In genomic region chr7:116180302-116180701, GRCh38 we compare ENCODE assay signal across 8 cellular contexts. TPM values are rescaled to one million over a fixed set of nuclear protein-coding genes. Genes with fewer than 3 reads are reported as not detected.
DNase-seq lines count a peak whose midpoint lies in the region; FAIRE-seq and TF ChIP-seq lines count a peak whose summit lies in the region.

No MANE protein-coding gene starts in this region.

- H3K4me3 Mint-ChIP-seq in H9, result no peak overlapping the region

- no peaks in the 10 kb centered on the region for H3K79me2 ChIP-seq in H9 (ENCODE audit: insufficient read depth, low read length)

- H2BK12ac ChIP-seq in H9 (ENCODE audit: insufficient read length, low read depth, low read length), result no peak overlapping the region

- H3K14ac ChIP-seq in H9 (ENCODE audit: insufficient read depth, low read length), result no peak overlapping the region

- no peak for FAIRE-seq in frontal cortex (lab: Jason Lieb, UNC)

- H4K20me1 ChIP-seq in H9 (ENCODE audit: control insufficient read depth, insufficient read depth, insufficient read length), result no peaks in the 10 kb centered on the region

- peaks cover 3% of the 10 kb centered on the region; the same call in 1 of the 2 replicates for H3K4me1 ChIP-seq in H9 (ENCODE audit: insufficient read depth, low read length)

- no peak overlapping the region for H3K4me2 ChIP-seq in H9 (ENCODE audit: insufficient read depth, insufficient read length, low read length)

- H3K27me3 Mint-ChIP-seq in H9 (ENCODE audit: low read depth), result no peaks in the 10 kb centered on the region; the same call in 1 of the 2 replicates

- H3K4me3 ChIP-seq in AG04450 (ENCODE audit: low read depth, low read length), result no peak overlapping the region

- H3K36me3 Mint-ChIP-seq in H9 (ENCODE audit: insufficient read depth in 1 of 3, low read depth in 3 of 3), result peaks cover 0 to 7% (median under 1%) of the 10 kb centered on the region in 3 experiments; a peak in 3 of 7 replicates

- POLR2A ChIA-PET in AG04450 (lab: Yijun Ruan, JAX), result no interaction called here

- no peaks in the 10 kb centered on the region for H3K23me2 ChIP-seq in H9 (ENCODE audit: insufficient read length, low read depth, low read length, poor library complexity, severe bottlenecking)

- CTCF ChIA-PET in AG04450 (lab: Charles Lee), result interaction anchor here (0.6 to 6.5 kb wide), 39 partner anchors 9 to 631 kb away, joined by 3 to 362 read pairs (median 6); partner anchors contain the start of gene TES

- H3K56ac ChIP-seq in H9 (ENCODE audit: insufficient read length, low read depth, low read length), result no peak overlapping the region

- no peak overlapping the region for H2BK15ac ChIP-seq in H9 (ENCODE audit: low read depth, low read length)

- H2BK5ac ChIP-seq in H9 (ENCODE audit: insufficient read length, low read length), result no peak overlapping the region

- no peak overlapping the region for H2BK20ac ChIP-seq in H9 (ENCODE audit: low read depth, low read length, poor library complexity, severe bottlenecking)

- no peak for DNase-seq in AG04450 (ENCODE audit: low read depth, low spot score)
- DNase-seq in ELR (ENCODE audit: low read depth), result peak; percentile 72
- no peak for DNase-seq in H9
- peak; percentile 71 for DNase-seq in M059J (ENCODE audit: low read depth)
- DNase-seq in frontal cortex (ENCODE audit: low spot score in 2 of 2), result peak; percentile 19
- DNase-seq in retina, result peak; percentile 31
- DNase-seq in NK-92 (lab: John Stamatoyannopoulos, UW; ENCODE audit: unreplicated experiment), result no peak

- H3K27me3 ChIP-seq in AG04450 (ENCODE audit: control insufficient read depth, insufficient read depth, low read length) (no peaks in the 10 kb centered on the region), H9 (ENCODE audit: insufficient read depth, low read length) (no peaks in the 10 kb centered on the region)

- H2BK120ac ChIP-seq in H9 (ENCODE audit: low read depth, low read length, poor library complexity, severe bottlenecking), result no peak overlapping the region

- TF ChIP-seq CTCF in AG04450 (IDR thresholded peaks at IDR 0.05; ENCODE audit: low read depth, low read length), result peak; percentile 83
- peak; percentile 83 for TF ChIP-seq CTCF in H9 (conservative IDR thresholded peaks at IDR 0.05)
- TF ChIP-seq CTCF in VCaP (conservative IDR thresholded peaks at IDR 0.05), result peak; percentile 89

- WGBS in H9 (ENCODE audit: extremely low coverage, insufficient read length, low lambda C conversion rate), result no CpG with 5 or more reads among the region's 2 CpGs

- H3K4me1 Mint-ChIP-seq in H9, result peaks cover 0 to 2% of the 10 kb centered on the region in 2 experiments; a peak in 1 of 4 replicates

- H4K5ac ChIP-seq in H9 (ENCODE audit: insufficient read length, low read depth, low read length), result no peak overlapping the region

- H4K8ac ChIP-seq in H9 (replicated peaks; ENCODE audit: insufficient read length, low read depth, low read length), result no peak overlapping the region

- H4K91ac ChIP-seq in H9 (ENCODE audit: insufficient read length, low read depth, low read length), result no peak overlapping the region

- no peak overlapping the region for H3K23ac ChIP-seq in H9 (ENCODE audit: insufficient read length, low read depth, low read length)

- H3K79me1 ChIP-seq in H9 (ENCODE audit: insufficient read depth, low read depth, low read length, poor library complexity, severe bottlenecking), result no peaks in the 10 kb centered on the region

- H2AFZ ChIP-seq in H9 (ENCODE audit: low read length), result peak overlapping the region; percentile 68

- H3K9ac ChIP-seq in H9 (ENCODE audit: extremely low read depth, insufficient read length, low read length), result no peak overlapping the region

- peaks cover 6 to 8% of the 10 kb centered on the region in 2 experiments for H3K9me3 Mint-ChIP-seq in H9

- H3K4ac ChIP-seq in H9 (ENCODE audit: low read depth, low read length), result no peak overlapping the region

- no peak overlapping the region for H3K27ac ChIP-seq in AG04450 (ENCODE audit: low read depth, low read length)
- H3K27ac ChIP-seq in H9 (ENCODE audit: insufficient read length, low read depth, low read length), result no peak overlapping the region
- no peak overlapping the region for H3K27ac ChIP-seq in VCaP

- H3T11ph ChIP-seq in H9 (ENCODE audit: low read length), result no peak overlapping the region

- H3K9me3 ChIP-seq in AG04450 (ENCODE audit: control insufficient read depth, insufficient read depth, low read length), result peaks cover 5% of the 10 kb centered on the region; the same call in 1 of the 2 replicates
- H3K9me3 ChIP-seq in H9 (ENCODE audit: control insufficient read depth, low read depth, low read length), result no peaks in the 10 kb centered on the region

- no peak overlapping the region for H2AK5ac ChIP-seq in H9 (ENCODE audit: insufficient read length, low read length)

- no peak overlapping the region for H3K18ac ChIP-seq in H9 (ENCODE audit: insufficient read length, low read depth, low read length)

- no peak overlapping the region for H3K27ac Mint-ChIP-seq in H9

RNA-seq across cellular contexts. Expression of gene TES, which starts 30.0 kb away (rescaled TPM):
- 130 and 152 TPM in 2 replicates for polyA plus RNA-seq in AG04450 (2011; rRNA removed)
- polyA minus RNA-seq in AG04450 (2011; rRNA and poly(A)+ RNA removed), result 82.7 and 88.1 TPM in 2 replicates
- total RNA-seq in H9 (2021) (28.2 and 30.9 TPM in 2 replicates), frontal cortex (15.9 TPM)
- total RNA-seq in M059J (2014; rRNA removed; shearing (Covaris generic)), result 0.20 TPM in 1 of 2 replicates, not detected in the other

Comparison
In these comparisons a context has a peak if more than half of its experiments do, and no peak if none do; other contexts are left out.
1. DNase-seq: peak in ELR (single experiment), M059J (single experiment), frontal cortex (2 of 2) and retina (single experiment); none in AG04450 (single experiment), H9 (single experiment) and NK-92 (single experiment).
2. RNA of gene TES, which starts 30.0 kb away (total RNA-seq): 28.2 to 30.9 TPM in H9 and 15.9 TPM in frontal cortex (single experiment); 0.20 TPM in M059J; every median in the first group is over 10 times any median in the second.
3. Peak in every context shown above with its lines, with median percentiles within 50 percentile points of each other: CTCF ChIP-seq.